Comparison of ENCODE assay signal across 18 cellular contexts in genomic region chr19:56086671-56087430, GRCh38. TPM values are rescaled to one million over a fixed set of nuclear protein-coding genes. Genes with fewer than 3 reads are reported as not detected.
DNase-seq lines count a peak whose midpoint lies in the region; ATAC-seq and TF ChIP-seq lines count a peak whose summit lies in the region.
"Had no signal": no experiment of that assay in that cellular context is flagged by ENCODE, and none has a peak within 500 bp of the region (broad histone marks: within the 10 kb centered on the region; RNA-seq: fewer than 3 reads in every experiment).

No MANE protein-coding gene starts in this region.

- H3K27me3 Mint-ChIP-seq in WTC11 (ENCODE audit: low read depth) (peaks cover 5% of the 10 kb centered on the region; the same call in 1 of the 2 replicates), nephron progenitor cell (ENCODE audit: low read depth, poor library complexity) (peaks cover 7% of the 10 kb centered on the region)
- H3K27me3 Mint-ChIP-seq in activated naive CD8-positive, alpha-beta T cell treated with anti-CD3 and anti-CD28 coated beads, Interleukin-2, amount 50 U/mL, for 24 hours: peaks cover 3% of the 10 kb centered on the region

- H3K9me3 ChIP-seq in left ventricle myocardium inferior (replicated peaks): no peaks in the 10 kb centered on the region
- H3K9me3 ChIP-seq: SJSA1 had no signal

- POLR2A ChIA-PET in WTC11 (lab: Charles Lee): no interaction called here

- intact Hi-C loops in left ventricle myocardium inferior (cut with micrococcal nuclease): no loop called here
- intact Hi-C loops in cardiac septum (cut with DNase I): no loop called here

- H3K36me3 Mint-ChIP-seq in WTC11: peaks cover 9% of the 10 kb centered on the region
- peaks cover 27% of the 10 kb centered on the region for H3K36me3 Mint-ChIP-seq in nephron progenitor cell (ENCODE audit: low read depth)
- peaks cover 2% of the 10 kb centered on the region for H3K36me3 Mint-ChIP-seq in activated naive CD8-positive, alpha-beta T cell treated with anti-CD3 and anti-CD28 coated beads, Interleukin-2, amount 50 U/mL, for 24 hours (ENCODE audit: low read depth)

- TF ChIP-seq CTCF in left ventricle myocardium inferior (IDR thresholded peaks at IDR 0.05; ENCODE audit: borderline replicate concordance) (no peak), WTC11 (IDR thresholded peaks at IDR 0.05) (no peak), nephron progenitor cell (IDR thresholded peaks at IDR 0.05) (no peak)

- DNase-seq in left ventricle myocardium inferior (no peak), cardiac septum (ENCODE audit: low spot score) (no peak), WTC11 (ENCODE audit: low spot score) (no peak), nephron progenitor cell (no peak), GF-D8 (lab: John Stamatoyannopoulos, UW) (no peak), NCI-H187 treated with DMSO at 0.1 percent for 48 hours (lab: John Stamatoyannopoulos, UW) (no peak)
- no peak for DNase-seq in activated naive CD8-positive, alpha-beta T cell treated with anti-CD3 and anti-CD28 coated beads, Interleukin-2, amount 50 U/mL, for 24 hours
- DNase-seq: GDM1, GM23248, KBM-7, NCI-H1417 treated with DMSO at 0.1 percent for 48 hours, NCI-H2029, NCI-H2171 treated with DMSO at 0.1 percent for 48 hours, NCI-H446 treated with DMSO at 0.1 percent for 48 hours, NCI-H774, RPMI8226 had no signal

- no peaks in the 10 kb centered on the region for H3K9me3 Mint-ChIP-seq in WTC11
- no peaks in the 10 kb centered on the region for H3K9me3 Mint-ChIP-seq in nephron progenitor cell
- H3K9me3 Mint-ChIP-seq in activated naive CD8-positive, alpha-beta T cell treated with anti-CD3 and anti-CD28 coated beads, Interleukin-2, amount 50 U/mL, for 24 hours: no peaks in the 10 kb centered on the region

- peaks cover 24% of the 10 kb centered on the region for H3K4me1 Mint-ChIP-seq in WTC11
- H3K4me1 Mint-ChIP-seq in nephron progenitor cell: peaks cover 28% of the 10 kb centered on the region
- H3K4me1 Mint-ChIP-seq in activated naive CD8-positive, alpha-beta T cell treated with anti-CD3 and anti-CD28 coated beads, Interleukin-2, amount 50 U/mL, for 24 hours: peaks cover 1% of the 10 kb centered on the region

- peaks cover 16% of the 10 kb centered on the region for H3K36me3 ChIP-seq in left ventricle myocardium inferior

- H3K4me1 ChIP-seq in left ventricle myocardium inferior: peaks cover 39% of the 10 kb centered on the region
- H3K4me1 ChIP-seq: SJSA1 had no signal

- H3K27ac Mint-ChIP-seq in WTC11 (no peak overlapping the region; the same call in 1 of the 2 replicates), nephron progenitor cell (peak overlapping the region; percentile 93)
- no peak overlapping the region for H3K27ac Mint-ChIP-seq in activated naive CD8-positive, alpha-beta T cell treated with anti-CD3 and anti-CD28 coated beads, Interleukin-2, amount 50 U/mL, for 24 hours

- ATAC-seq in WTC11: peak; percentile 18
- no peak for ATAC-seq in activated naive CD8-positive, alpha-beta T cell treated with anti-CD3 and anti-CD28 coated beads, Interleukin-2, amount 50 U/mL, for 24 hours

- H3K4me3 Mint-ChIP-seq in WTC11 (no peak overlapping the region), nephron progenitor cell (no peak overlapping the region)
- H3K4me3 Mint-ChIP-seq in activated naive CD8-positive, alpha-beta T cell treated with anti-CD3 and anti-CD28 coated beads, Interleukin-2, amount 50 U/mL, for 24 hours: no peak overlapping the region

- peak overlapping the region; percentile 26 for H3K4me3 ChIP-seq in left ventricle myocardium inferior
- H3K4me3 ChIP-seq: GM23248, SJSA1 had no signal

- CTCF ChIA-PET in WTC11 (lab: Charles Lee): interaction anchor here (1.0 to 1.4 kb wide), 2 partner anchors 18 to 432 kb away, joined by 3 to 6 read pairs; no protein-coding TSS in a partner anchor

- H3K27ac ChIP-seq in left ventricle myocardium inferior (replicated peaks): peak overlapping the region; percentile 53
- H3K27ac ChIP-seq: C4-2B, GM23248, SJSA1 had no signal

- H3K27me3 ChIP-seq in left ventricle myocardium inferior (ENCODE audit: low read depth): no peaks in the 10 kb centered on the region
- H3K27me3 ChIP-seq: SJSA1 had no signal

TF ChIP-seq in WTC11, 78 proteins besides CTCF, POLR2A, EP300 and RAD21:
- TF ChIP-seq NFATC4 (CRISPR knock-in tag; IDR thresholded peaks at IDR 0.05) (no peak), FOXJ3 (CRISPR knock-in tag; IDR thresholded peaks at IDR 0.05; ENCODE audit: borderline replicate concordance) (no peak), ETV6 (CRISPR knock-in tag; IDR thresholded peaks at IDR 0.05) (no peak), NR3C1 (CRISPR knock-in tag; conservative IDR thresholded peaks at IDR 0.05; ENCODE audit: low read depth) (no peak), TCF7 (CRISPR knock-in tag; IDR thresholded peaks at IDR 0.05; ENCODE audit: low read depth) (no peak), FOXK1 (CRISPR knock-in tag; IDR thresholded peaks at IDR 0.05) (no peak), MYBL2 (CRISPR knock-in tag; IDR thresholded peaks at IDR 0.05) (no peak)
- TF ChIP-seq, protein P1, sequence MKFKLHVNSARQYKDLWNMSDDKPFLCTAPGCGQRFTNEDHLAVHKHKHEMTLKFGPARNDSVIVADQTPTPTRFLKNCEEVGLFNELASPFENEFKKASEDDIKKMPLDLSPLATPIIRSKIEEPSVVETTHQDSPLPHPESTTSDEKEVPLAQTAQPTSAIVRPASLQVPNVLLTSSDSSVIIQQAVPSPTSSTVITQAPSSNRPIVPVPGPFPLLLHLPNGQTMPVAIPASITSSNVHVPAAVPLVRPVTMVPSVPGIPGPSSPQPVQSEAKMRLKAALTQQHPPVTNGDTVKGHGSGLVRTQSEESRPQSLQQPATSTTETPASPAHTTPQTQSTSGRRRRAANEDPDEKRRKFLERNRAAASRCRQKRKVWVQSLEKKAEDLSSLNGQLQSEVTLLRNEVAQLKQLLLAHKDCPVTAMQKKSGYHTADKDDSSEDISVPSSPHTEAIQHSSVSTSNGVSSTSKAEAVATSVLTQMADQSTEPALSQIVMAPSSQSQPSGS (CRISPR knock-in tag; IDR thresholded peaks at IDR 0.05; ENCODE audit: borderline replicate concordance, low read depth): no peak
TF ChIP-seq in WTC11: peak in this region for 0.

RNA-seq across cellular contexts. Expression of gene ZNF787, which starts 34.2 kb away (rescaled TPM):
- total RNA-seq in left ventricle myocardium inferior (31.8 TPM), cardiac septum (29.5 TPM), WTC11 (2021) (60.8 to 62.9 TPM (median 62.0 TPM) in 3 replicates)

RNA-seq across cellular contexts. Expression of gene ZNF444, which starts 54.2 kb away (rescaled TPM):
- total RNA-seq in left ventricle myocardium inferior (19.2 TPM), cardiac septum (22.9 TPM), WTC11 (2021) (84.0 to 87.9 TPM (median 87.7 TPM) in 3 replicates)
